Comparison of ENCODE assay signal across 8 cellular contexts in the genomic region with DNA sequence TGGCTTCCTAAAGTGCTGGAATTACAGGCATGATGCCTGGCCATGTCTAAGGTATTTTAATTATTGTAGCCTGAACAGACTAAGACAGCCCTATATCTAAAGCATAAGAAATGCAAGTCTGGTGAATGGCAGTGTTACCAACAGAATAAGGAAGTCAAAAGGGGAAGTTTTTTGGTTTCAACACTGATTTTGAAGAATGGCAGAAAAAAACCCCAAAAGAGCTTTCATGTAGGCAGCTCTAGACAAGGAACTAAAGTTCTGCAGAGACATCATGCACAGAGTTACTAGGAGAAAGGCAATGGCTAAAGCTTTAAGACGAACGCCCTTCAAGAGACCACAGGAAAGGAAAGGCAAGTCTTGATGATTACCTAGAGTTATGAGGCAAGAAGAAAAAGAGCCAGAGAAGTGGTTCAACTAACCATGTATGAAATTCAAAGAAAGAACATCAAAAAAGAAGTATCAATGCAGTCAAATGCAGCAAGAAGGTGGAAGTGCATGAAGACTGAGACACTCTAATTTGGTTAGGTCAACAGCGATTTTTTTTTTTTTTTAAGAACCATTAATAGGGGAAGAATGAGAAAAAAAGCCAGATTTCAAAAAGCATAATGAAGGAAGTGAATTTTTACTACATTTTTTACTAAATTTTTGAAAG. TPM values are rescaled to one million over a fixed set of nuclear protein-coding genes. Genes with fewer than 3 reads are reported as not detected.
DNase-seq lines count a peak whose midpoint lies in the region; ATAC-seq, FAIRE-seq and TF ChIP-seq lines count a peak whose summit lies in the region.

No MANE protein-coding gene starts in this region.

- no peaks in the 10 kb centered on the region for H3K27me3 ChIP-seq in body of pancreas

- ATAC-seq in GM21423 (IDR thresholded peaks at IDR 0.05; ENCODE audit: unreplicated experiment) (peak; percentile 93), HG03571 (IDR thresholded peaks at IDR 0.05; ENCODE audit: unreplicated experiment) (peak; percentile 93), body of pancreas (no peak)

- H3K27ac ChIP-seq in body of pancreas = peak overlapping the region in 2 of 4 donors; percentile 7 to 64

- H3K4me1 ChIP-seq in body of pancreas = peaks cover 21% of the 10 kb centered on the region

- TF ChIP-seq CTCF in GM12864 (IDR thresholded peaks at IDR 0.05; ENCODE audit: low read depth, low read length, missing control alignments) (no peak), body of pancreas (IDR thresholded peaks at IDR 0.05) (no peak)

- intact Hi-C loops in body of pancreas (cut with DNase I) = no loop called here

- peak; percentile 64 for DNase-seq in GM12864 (ENCODE audit: low read depth)
- no peak for DNase-seq in body of pancreas
- no peak for DNase-seq in D341Med (ENCODE audit: low spot score)
- DNase-seq in NCI-H1417 treated with DMSO at 0.1 percent for 48 hours (lab: John Stamatoyannopoulos, UW) = no peak
- no peak for DNase-seq in GOT3 (lab: John Stamatoyannopoulos, UW)

- WGBS in body of pancreas, 2 donors = 62 to 83% methylated on average over 3 of the region's 3 CpGs

- no peaks in the 10 kb centered on the region for H3K9me3 ChIP-seq in body of pancreas

- peak; percentile 15 for FAIRE-seq in endometrium (lab: Jason Lieb, UNC)

- TF ChIP-seq POLR2A in body of pancreas (IDR thresholded peaks at IDR 0.05) = no peak

- no peaks in the 10 kb centered on the region for H3K36me3 ChIP-seq in body of pancreas (replicated peaks in 1 of 2; ENCODE audit: insufficient read depth in 1 of 2, low read depth in 2 of 2)

- H3K4me3 ChIP-seq in GM12864 (ENCODE audit: low read depth, low read length) = no peak overlapping the region; the same call in 1 of the 2 replicates
- H3K4me3 ChIP-seq in body of pancreas = no peak overlapping the region

RNA-seq across cellular contexts. Expression of gene RPS6KA5, which starts 50.8 kb away (rescaled TPM):
- total RNA-seq in body of pancreas = 1 to 10 TPM in 1 of 2 donors, under 1 TPM in 1; 0.66 to 2.9 TPM
